Comparison of ENCODE assay signal across 11 cellular contexts in the genomic region with DNA sequence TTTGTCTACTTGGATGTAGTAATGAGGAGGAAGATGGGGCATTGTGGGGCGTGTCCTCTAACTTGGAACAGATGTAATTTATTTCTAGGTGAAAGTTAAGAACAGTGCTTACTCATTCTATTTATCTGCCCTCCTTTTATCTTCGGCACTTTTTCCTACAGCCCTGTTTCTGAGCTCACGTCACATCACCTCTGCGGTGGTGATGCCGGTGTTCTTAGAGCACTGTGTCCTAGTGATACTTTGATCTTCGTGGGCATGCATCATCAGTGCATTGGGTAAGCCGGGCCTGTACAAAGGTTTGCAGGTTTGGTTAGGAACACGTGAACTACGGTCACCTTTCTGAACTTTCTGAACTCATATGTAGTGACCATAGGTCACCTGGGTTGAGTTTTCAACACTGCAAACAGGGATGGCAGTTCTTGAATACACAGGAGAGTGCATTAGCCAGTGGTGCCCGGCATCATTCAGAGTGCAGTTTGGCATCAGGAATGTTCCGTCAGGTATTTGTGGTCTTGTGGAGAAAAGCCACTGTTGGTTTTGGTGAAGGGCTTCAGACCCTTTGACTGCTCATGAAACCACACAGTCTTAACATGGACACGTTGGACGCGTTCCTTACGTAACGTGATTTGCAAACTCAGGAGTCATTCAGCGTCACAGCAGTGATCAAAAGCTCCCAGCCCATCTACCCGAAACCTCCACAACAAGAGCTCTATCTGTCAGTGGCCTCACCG. TPM values are rescaled to one million over a fixed set of nuclear protein-coding genes. Genes with fewer than 3 reads are reported as not detected.
DNase-seq lines count a peak whose midpoint lies in the region; ATAC-seq and TF ChIP-seq lines count a peak whose summit lies in the region.
"Had no signal": no experiment of that assay in that cellular context is flagged by ENCODE, and none has a peak within 500 bp of the region (broad histone marks: within the 10 kb centered on the region; RNA-seq: fewer than 3 reads in every experiment).

No MANE protein-coding gene starts in this region.

- no peaks in the 10 kb centered on the region for H3K27me3 ChIP-seq in body of pancreas
- H3K27me3 ChIP-seq: spleen had no signal

- H3K36me3 Mint-ChIP-seq in activated naive CD8-positive, alpha-beta T cell treated with anti-CD3 and anti-CD28 coated beads, Interleukin-2, amount 50 U/mL, for 24 hours (ENCODE audit: low read depth), result peaks cover 4% of the 10 kb centered on the region

- H3K9me3 ChIP-seq in body of pancreas, result no peaks in the 10 kb centered on the region
- H3K9me3 ChIP-seq: spleen had no signal

- intact Hi-C loops in body of pancreas (cut with DNase I), result no loop called here

- WGBS in body of pancreas, 2 donors, result 85 to 88% methylated on average over 17 to 19 of the region's 19 CpGs

- peaks cover 45% of the 10 kb centered on the region for H3K4me1 Mint-ChIP-seq in activated naive CD8-positive, alpha-beta T cell treated with anti-CD3 and anti-CD28 coated beads, Interleukin-2, amount 50 U/mL, for 24 hours
- H3K4me1 Mint-ChIP-seq in stimulated activated naive CD8-positive, alpha-beta T cell treated with anti-CD3 and anti-CD28 coated beads, Interleukin-15, amount 100 ng/mL, for 72 hours, result peaks cover 34% of the 10 kb centered on the region

- no peak for TF ChIP-seq CTCF in body of pancreas (IDR thresholded peaks at IDR 0.05)

- no peak for TF ChIP-seq POLR2A in body of pancreas (IDR thresholded peaks at IDR 0.05)

- DNase-seq in activated effector memory CD4-positive, alpha-beta T cell treated with anti-CD3 and anti-CD28 coated beads, Interleukin-2, amount 50 U/mL, for 16 hours, result peak; percentile 72
- no peak for DNase-seq in activated effector memory CD4-positive, alpha-beta T cell treated with Interleukin-2 at 50 U/mL for 16 hours
- DNase-seq in activated naive CD8-positive, alpha-beta T cell treated with anti-CD3 and anti-CD28 coated beads, Interleukin-2, amount 50 U/mL, for 24 hours, result peak; percentile 18
- DNase-seq in kidney tubule cell (ENCODE audit: low spot score) (peak; percentile 52), body of pancreas (no peak), cortex of kidney (lab: John Stamatoyannopoulos, UW) (no peak), DMS53 treated with DMSO at 0.1 percent for 48 hours (lab: John Stamatoyannopoulos, UW; ENCODE audit: unreplicated experiment) (no peak)
- DNase-seq in stimulated activated naive CD8-positive, alpha-beta T cell treated with anti-CD3 and anti-CD28 coated beads, Interleukin-15, amount 100 ng/mL, for 72 hours, result peak in 1 of 2 donors; percentile 46
- DNase-seq: ACHN, NCI-H510A, spleen had no signal

- no peak overlapping the region for H3K4me3 Mint-ChIP-seq in activated naive CD8-positive, alpha-beta T cell treated with anti-CD3 and anti-CD28 coated beads, Interleukin-2, amount 50 U/mL, for 24 hours
- H3K4me3 Mint-ChIP-seq in stimulated activated naive CD8-positive, alpha-beta T cell treated with anti-CD3 and anti-CD28 coated beads, Interleukin-15, amount 100 ng/mL, for 72 hours, result no peak overlapping the region

- ATAC-seq in activated naive CD8-positive, alpha-beta T cell treated with anti-CD3 and anti-CD28 coated beads, Interleukin-2, amount 50 U/mL, for 24 hours, result peak; percentile 77
- peak; percentile 90 for ATAC-seq in stimulated activated naive CD8-positive, alpha-beta T cell treated with anti-CD3 and anti-CD28 coated beads, Interleukin-15, amount 100 ng/mL, for 72 hours
- no peak for ATAC-seq in body of pancreas

- H3K9me3 Mint-ChIP-seq in activated naive CD8-positive, alpha-beta T cell treated with anti-CD3 and anti-CD28 coated beads, Interleukin-2, amount 50 U/mL, for 24 hours, result no peaks in the 10 kb centered on the region
- no peaks in the 10 kb centered on the region for H3K9me3 Mint-ChIP-seq in stimulated activated naive CD8-positive, alpha-beta T cell treated with anti-CD3 and anti-CD28 coated beads, Interleukin-15, amount 100 ng/mL, for 72 hours

- H3K27ac ChIP-seq in body of pancreas, result no peak overlapping the region
- H3K27ac ChIP-seq: spleen had no signal

- peaks cover 28% of the 10 kb centered on the region for H3K4me1 ChIP-seq in body of pancreas

- no peaks in the 10 kb centered on the region for H3K27me3 Mint-ChIP-seq in activated naive CD8-positive, alpha-beta T cell treated with anti-CD3 and anti-CD28 coated beads, Interleukin-2, amount 50 U/mL, for 24 hours
- no peaks in the 10 kb centered on the region for H3K27me3 Mint-ChIP-seq in stimulated activated naive CD8-positive, alpha-beta T cell treated with anti-CD3 and anti-CD28 coated beads, Interleukin-15, amount 100 ng/mL, for 72 hours

- no peak overlapping the region for H3K4me3 ChIP-seq in body of pancreas
- H3K4me3 ChIP-seq: spleen had no signal

- no peaks in the 10 kb centered on the region for H3K36me3 ChIP-seq in body of pancreas (replicated peaks in 1 of 2; ENCODE audit: insufficient read depth in 1 of 2, low read depth in 2 of 2)

- no peak overlapping the region for H3K27ac Mint-ChIP-seq in activated naive CD8-positive, alpha-beta T cell treated with anti-CD3 and anti-CD28 coated beads, Interleukin-2, amount 50 U/mL, for 24 hours
- H3K27ac Mint-ChIP-seq in stimulated activated naive CD8-positive, alpha-beta T cell treated with anti-CD3 and anti-CD28 coated beads, Interleukin-15, amount 100 ng/mL, for 72 hours, result no peak overlapping the region

RNA-seq across cellular contexts. Expression of gene POR, which starts 5.6 kb away (rescaled TPM):
- 100 to 1,000 TPM in 1 of 2 donors, 10 to 100 TPM in 1; 54.2 to 118 TPM for total RNA-seq in body of pancreas

RNA-seq across cellular contexts. Expression of gene RHBDD2, which starts 41.8 kb away (rescaled TPM):
- total RNA-seq in body of pancreas, result 10 to 100 TPM; 18.7 to 41.2 TPM

Comparison
In these comparisons a context has a peak if more than half of its experiments do, and no peak if none do; other contexts are left out.
1. DNase-seq: peak in activated effector memory CD4-positive, alpha-beta T cell treated with anti-CD3 and anti-CD28 coated beads, Interleukin-2, amount 50 U/mL, for 16 hours (single experiment), activated naive CD8-positive, alpha-beta T cell treated with anti-CD3 and anti-CD28 coated beads, Interleukin-2, amount 50 U/mL, for 24 hours (single experiment) and kidney tubule cell (single experiment); none in activated effector memory CD4-positive, alpha-beta T cell treated with Interleukin-2 at 50 U/mL for 16 hours (single experiment), body of pancreas (0 of 4), cortex of kidney (single experiment) and DMS53 treated with DMSO at 0.1 percent for 48 hours (single experiment).